11 cellular contexts compared by ENCODE assay signal in the genomic region with DNA sequence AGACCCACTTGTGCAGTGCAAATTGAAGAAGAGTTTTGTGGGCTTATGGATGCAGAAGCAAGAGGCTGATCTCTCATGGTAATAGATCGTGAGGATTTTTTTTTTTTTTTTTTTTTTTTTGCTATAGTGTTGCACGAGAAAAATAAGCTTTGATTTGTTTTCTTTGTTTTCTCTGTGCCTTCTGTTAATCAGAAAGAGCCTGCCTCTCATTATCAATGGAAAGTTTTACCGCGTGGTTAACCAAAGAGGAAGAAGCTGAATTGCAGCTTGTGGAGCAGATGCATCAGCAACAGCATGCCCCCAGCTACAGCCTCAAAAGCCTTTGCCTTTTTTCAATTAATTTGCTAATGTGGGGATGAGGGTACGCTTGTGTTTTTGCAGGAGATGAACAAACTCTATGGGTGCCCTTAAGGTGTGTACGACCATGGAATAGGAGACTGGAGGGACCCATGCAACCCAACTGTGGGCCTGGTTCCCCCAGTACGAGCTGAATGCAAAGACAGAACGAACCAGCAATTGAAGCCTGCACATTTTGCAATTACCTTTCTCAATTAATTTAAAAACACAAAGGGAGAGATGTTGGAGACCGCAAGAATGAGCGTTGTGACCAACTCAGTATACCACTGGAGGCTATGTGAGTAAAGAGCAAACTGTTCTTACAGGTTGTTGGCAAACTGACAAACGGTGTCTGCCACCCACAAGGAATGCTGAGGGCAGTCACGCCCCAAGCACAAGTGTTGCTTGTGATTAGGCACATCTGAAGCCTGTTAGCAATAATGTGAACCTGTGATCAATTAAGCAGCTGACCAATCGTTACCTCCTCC. TPM values are rescaled to one million over a fixed set of nuclear protein-coding genes. Genes with fewer than 3 reads are reported as not detected.
A peak's percentile ranks its signal among the peaks of the same experiment; 100 is the strongest.
DNase-seq lines count a peak whose midpoint lies in the region; ATAC-seq and TF ChIP-seq lines count a peak whose summit lies in the region.
"Had no signal": no experiment of that assay in that cellular context is flagged by ENCODE, and none has a peak within 500 bp of the region (broad histone marks: within the 10 kb centered on the region; RNA-seq: fewer than 3 reads in every experiment).

No MANE protein-coding gene starts in this region.

- H3K79me2 ChIP-seq in H9 (ENCODE audit: insufficient read depth, low read length) = no peaks in the 10 kb centered on the region

- H4K20me1 ChIP-seq in H9 (ENCODE audit: control insufficient read depth, insufficient read depth, insufficient read length) = no peaks in the 10 kb centered on the region

- H4K91ac ChIP-seq in H9 (ENCODE audit: insufficient read length, low read depth, low read length) = no peak overlapping the region

- no peaks in the 10 kb centered on the region for H3K79me1 ChIP-seq in H9 (ENCODE audit: insufficient read depth, low read depth, low read length, poor library complexity, severe bottlenecking)

- H3K23ac ChIP-seq in H9 (ENCODE audit: insufficient read length, low read depth, low read length) = no peak overlapping the region

- H4K8ac ChIP-seq in H9 (replicated peaks; ENCODE audit: insufficient read length, low read depth, low read length) = no peak overlapping the region

- H2AFZ ChIP-seq in H9 (ENCODE audit: low read length) = no peak overlapping the region

- H3K9me3 Mint-ChIP-seq in Caco-2 (ENCODE audit: unreplicated experiment) (peaks cover 16% of the 10 kb centered on the region), H9 (peaks cover 6 to 7% of the 10 kb centered on the region in 2 experiments; a peak in 4 of 5 replicates), glutamatergic neuron (ENCODE audit: unreplicated experiment) (peaks cover 2% of the 10 kb centered on the region)

- H3K4ac ChIP-seq in H9 (ENCODE audit: low read depth, low read length) = no peak overlapping the region

- no CpG with 5 or more reads among the region's 13 CpGs for WGBS in H9 (ENCODE audit: extremely low coverage, insufficient read length, low lambda C conversion rate)

- no peak overlapping the region for H2BK5ac ChIP-seq in H9 (ENCODE audit: insufficient read length, low read length)

- no peak overlapping the region for H2AK5ac ChIP-seq in H9 (ENCODE audit: insufficient read length, low read length)

- no peaks in the 10 kb centered on the region for H3K27me3 ChIP-seq in Caco-2 (replicated peaks; ENCODE audit: control insufficient read depth, insufficient read depth, low read length)
- H3K27me3 ChIP-seq in H9 (ENCODE audit: insufficient read depth, low read length) = no peaks in the 10 kb centered on the region

- H3K4me3 ChIP-seq in Caco-2 (ENCODE audit: low read depth, low read length) (no peak overlapping the region), foreskin fibroblast (ENCODE audit: low read depth in 1 of 2, low read length in 2 of 2) (no peak overlapping the region)
- H3K4me3 ChIP-seq: thoracic aorta had no signal

- ATAC-seq in GM21423 (IDR thresholded peaks at IDR 0.05; ENCODE audit: unreplicated experiment) = peak; percentile 62

- H2BK15ac ChIP-seq in H9 (ENCODE audit: low read depth, low read length) = no peak overlapping the region

- CTCF ChIA-PET in Caco-2 (lab: Charles Lee) = interaction anchor here (1.0 kb wide), 1 partner anchor 58 kb away, joined by 5 read pairs; a partner anchor contains a TSS

- DNase-seq in Caco-2 (no peak), NOMO-1 treated with DMSO at 0.1 percent for 48 hours (lab: John Stamatoyannopoulos, UW; ENCODE audit: unreplicated experiment) (peak; percentile 75), foreskin fibroblast (peak; percentile 53 to 88), H9 (no peak), retina (no peak), glutamatergic neuron (no peak), dedifferentiated amniotic fluid mesenchymal stem cell (ENCODE audit: extremely low spot score) (no peak)
- DNase-seq: IMR-90, nucleus accumbens had no signal

- BruUV-seq in Caco-2 (replicated peaks; lab: Mats Ljungman, UMichigan) = no TSS peak

- no peak overlapping the region for H3K18ac ChIP-seq in H9 (ENCODE audit: insufficient read length, low read depth, low read length)

- H3K36me3 ChIP-seq in Caco-2 (ENCODE audit: control insufficient read depth, insufficient read depth, low read length) = no peaks in the 10 kb centered on the region
- H3K36me3 ChIP-seq: thoracic aorta had no signal

- peak overlapping the region; percentile 36 for H3K27ac Mint-ChIP-seq in Caco-2 (ENCODE audit: unreplicated experiment)
- H3K27ac Mint-ChIP-seq in H9 = no peak overlapping the region
- H3K27ac Mint-ChIP-seq in glutamatergic neuron (ENCODE audit: unreplicated experiment) = no peak overlapping the region

- H3K4me1 Mint-ChIP-seq in Caco-2 (ENCODE audit: low read depth, unreplicated experiment) (peaks cover 7% of the 10 kb centered on the region), H9 (peaks cover 7 to 10% of the 10 kb centered on the region in 2 experiments), glutamatergic neuron (ENCODE audit: low read depth, unreplicated experiment) (no peaks in the 10 kb centered on the region)

- H3K27me3 Mint-ChIP-seq in Caco-2 (ENCODE audit: insufficient read depth, unreplicated experiment) = no peaks in the 10 kb centered on the region
- H3K27me3 Mint-ChIP-seq in H9 (ENCODE audit: low read depth) = peaks cover 1% of the 10 kb centered on the region; the same call in 1 of the 2 replicates
- peaks cover 2% of the 10 kb centered on the region for H3K27me3 Mint-ChIP-seq in glutamatergic neuron (ENCODE audit: unreplicated experiment)

- TF ChIP-seq CTCF in Caco-2 (IDR thresholded peaks at IDR 0.05; ENCODE audit: insufficient read depth in 1 of 2, low read depth in 1 of 2, low read length in 1 of 2, severe bottlenecking in 1 of 2, unreplicated experiment in 1 of 2) (no peak), foreskin fibroblast (IDR thresholded peaks at IDR 0.05; ENCODE audit: low read depth, low read length) (no peak), H9 (conservative IDR thresholded peaks at IDR 0.05) (no peak), glutamatergic neuron (IDR thresholded peaks at IDR 0.05; ENCODE audit: partially characterized antibody, unreplicated experiment) (no peak)

- H3K27ac ChIP-seq in H9 (ENCODE audit: insufficient read length, low read depth, low read length) = no peak overlapping the region
- H3K27ac ChIP-seq: thoracic aorta had no signal

- H3K56ac ChIP-seq in H9 (ENCODE audit: insufficient read length, low read depth, low read length) = no peak overlapping the region

- H3K4me1 ChIP-seq in Caco-2 = 0 out of 2 replicates have a peak, but pooled peaks cover 7% of the 10 kb centered on the region
- no peaks in the 10 kb centered on the region for H3K4me1 ChIP-seq in H9 (ENCODE audit: insufficient read depth, low read length)

- H2BK120ac ChIP-seq in H9 (ENCODE audit: low read depth, low read length, poor library complexity, severe bottlenecking) = no peak overlapping the region

- POLR2A ChIA-PET in Caco-2 (lab: Charles Lee) = no interaction called here

- H3K9me3 ChIP-seq in Caco-2 (peaks cover 5% of the 10 kb centered on the region; the same call in 1 of the 2 replicates), H9 (ENCODE audit: control insufficient read depth, low read depth, low read length) (no peaks in the 10 kb centered on the region)

- H3K4me3 Mint-ChIP-seq in Caco-2 (ENCODE audit: unreplicated experiment) (no peak overlapping the region), H9 (no peak overlapping the region), glutamatergic neuron (ENCODE audit: unreplicated experiment) (no peak overlapping the region)

- no peaks in the 10 kb centered on the region for H3K36me3 Mint-ChIP-seq in Caco-2 (ENCODE audit: insufficient read depth, unreplicated experiment)
- H3K36me3 Mint-ChIP-seq in H9 (ENCODE audit: insufficient read depth in 1 of 3, low read depth in 3 of 3) = peaks cover 0 to 8% (median 6%) of the 10 kb centered on the region in 3 experiments; a peak in 5 of 7 replicates
- H3K36me3 Mint-ChIP-seq in glutamatergic neuron (ENCODE audit: unreplicated experiment) = peaks cover 1% of the 10 kb centered on the region

- H2BK20ac ChIP-seq in H9 (ENCODE audit: low read depth, low read length, poor library complexity, severe bottlenecking) = no peak overlapping the region

- intact Hi-C loops in Caco-2 (cut with micrococcal nuclease; ENCODE audit: unreplicated experiment) = no loop called here

- H3T11ph ChIP-seq in H9 (ENCODE audit: low read length) = no peak overlapping the region

- H3K4me2 ChIP-seq in H9 (ENCODE audit: insufficient read depth, insufficient read length, low read length) = no peak overlapping the region

- no peak overlapping the region for H4K5ac ChIP-seq in H9 (ENCODE audit: insufficient read length, low read depth, low read length)

- H2BK12ac ChIP-seq in H9 (ENCODE audit: insufficient read length, low read depth, low read length) = no peak overlapping the region

- H3K14ac ChIP-seq in H9 (ENCODE audit: insufficient read depth, low read length) = no peak overlapping the region

- no peaks in the 10 kb centered on the region for H3K23me2 ChIP-seq in H9 (ENCODE audit: insufficient read length, low read depth, low read length, poor library complexity, severe bottlenecking)

- no peak overlapping the region for H3K9ac ChIP-seq in H9 (ENCODE audit: extremely low read depth, insufficient read length, low read length)

RNA-seq across cellular contexts. Expression of a gene that starts 58.6 kb away (rescaled TPM):
- total RNA-seq in Caco-2 (2022) (28.9 and 32.4 TPM in 2 replicates), H9 (2021) (55.4 and 56.4 TPM in 2 replicates), glutamatergic neuron (ENCODE audit: unreplicated experiment) (29.3 TPM)

Comparison
In these comparisons a context has a peak if more than half of its experiments do, and no peak if none do; other contexts are left out.
1. DNase-seq: peak in NOMO-1 treated with DMSO at 0.1 percent for 48 hours (single experiment) and foreskin fibroblast (2 of 2); none in Caco-2 (0 of 2), H9 (single experiment), retina (single experiment), glutamatergic neuron (single experiment) and dedifferentiated amniotic fluid mesenchymal stem cell (single experiment).